1 cellular context compared by ENCODE assay signal in genomic region chr14:34365309-34365915, GRCh38.
TF ChIP-seq lines count a peak whose summit lies in the region.

No MANE protein-coding gene starts in this region.

TF ChIP-seq in HepG2, 621 proteins besides CTCF, POLR2A, EP300 and RAD21 (continued from another document and continues in another):
- TF ChIP-seq, protein P1, sequence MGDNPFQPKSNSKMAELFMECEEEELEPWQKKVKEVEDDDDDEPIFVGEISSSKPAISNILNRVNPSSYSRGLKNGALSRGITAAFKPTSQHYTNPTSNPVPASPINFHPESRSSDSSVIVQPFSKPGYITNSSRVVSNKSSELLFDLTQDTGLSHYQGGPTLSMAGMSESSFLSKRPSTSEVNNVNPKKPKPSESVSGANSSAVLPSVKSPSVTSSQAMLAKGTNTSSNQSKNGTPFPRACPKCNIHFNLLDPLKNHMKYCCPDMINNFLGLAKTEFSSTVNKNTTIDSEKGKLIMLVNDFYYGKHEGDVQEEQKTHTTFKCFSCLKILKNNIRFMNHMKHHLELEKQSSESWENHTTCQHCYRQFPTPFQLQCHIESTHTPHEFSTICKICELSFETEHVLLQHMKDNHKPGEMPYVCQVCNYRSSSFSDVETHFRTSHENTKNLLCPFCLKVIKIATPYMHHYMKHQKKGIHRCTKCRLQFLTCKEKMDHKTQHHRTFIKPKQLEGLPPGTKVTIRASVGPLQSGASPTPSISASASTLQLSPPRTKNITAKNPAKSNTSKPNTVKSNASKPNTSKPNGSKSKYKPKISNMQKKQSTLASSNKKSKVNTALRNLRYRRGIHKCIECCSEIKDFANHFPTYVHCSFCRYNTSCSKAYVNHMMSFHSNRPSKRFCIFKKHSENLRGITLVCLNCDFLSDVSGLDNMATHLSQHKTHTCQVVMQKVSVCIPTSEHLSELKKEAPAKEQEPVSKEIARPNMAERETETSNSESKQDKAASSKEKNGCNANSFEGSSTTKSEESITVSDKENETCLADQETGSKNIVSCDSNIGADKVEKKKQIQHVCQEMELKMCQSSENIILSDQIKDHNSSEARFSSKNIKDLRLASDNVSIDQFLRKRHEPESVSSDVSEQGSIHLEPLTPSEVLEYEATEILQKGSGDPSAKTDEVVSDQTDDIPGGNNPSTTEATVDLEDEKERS (CRISPR knock-in tag; IDR thresholded peaks at IDR 0.05): no peak
- no peak for TF ChIP-seq PLRG1 (conservative IDR thresholded peaks at IDR 0.05)
- TF ChIP-seq ZFP82 (CRISPR knock-in tag; IDR thresholded peaks at IDR 0.05; ENCODE audit: borderline replicate concordance): no peak
- TF ChIP-seq ZNF549 (CRISPR knock-in tag; IDR thresholded peaks at IDR 0.05): no peak
- no peak for TF ChIP-seq RFXANK (CRISPR knock-in tag; IDR thresholded peaks at IDR 0.05)
- no peak for TF ChIP-seq FOXP1 (IDR thresholded peaks at IDR 0.05)
- 0 out of 2 replicates have a peak, but pooled peaks have one; percentile 21 for TF ChIP-seq FOXP1 (CRISPR knock-in tag; IDR thresholded peaks at IDR 0.05)
- TF ChIP-seq ZNF792 (CRISPR knock-in tag; IDR thresholded peaks at IDR 0.05): no peak
- no peak for TF ChIP-seq FOXA1 (IDR thresholded peaks at IDR 0.05)
- TF ChIP-seq FOXA1 (CRISPR knock-in tag; IDR thresholded peaks at IDR 0.05): peak; percentile 73
- no peak for TF ChIP-seq NFYB (CRISPR knock-in tag; IDR thresholded peaks at IDR 0.05)
- TF ChIP-seq LCORL (IDR thresholded peaks at IDR 0.05): no peak
- TF ChIP-seq LCORL (CRISPR knock-in tag; IDR thresholded peaks at IDR 0.05): peak; percentile 48
- no peak for TF ChIP-seq ZNF160 (CRISPR knock-in tag; IDR thresholded peaks at IDR 0.05)
- TF ChIP-seq, protein P2, sequence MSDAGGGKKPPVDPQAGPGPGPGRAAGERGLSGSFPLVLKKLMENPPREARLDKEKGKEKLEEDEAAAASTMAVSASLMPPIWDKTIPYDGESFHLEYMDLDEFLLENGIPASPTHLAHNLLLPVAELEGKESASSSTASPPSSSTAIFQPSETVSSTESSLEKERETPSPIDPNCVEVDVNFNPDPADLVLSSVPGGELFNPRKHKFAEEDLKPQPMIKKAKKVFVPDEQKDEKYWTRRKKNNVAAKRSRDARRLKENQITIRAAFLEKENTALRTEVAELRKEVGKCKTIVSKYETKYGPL (CRISPR knock-in tag; IDR thresholded peaks at IDR 0.05): no peak
- TF ChIP-seq, protein P3, sequence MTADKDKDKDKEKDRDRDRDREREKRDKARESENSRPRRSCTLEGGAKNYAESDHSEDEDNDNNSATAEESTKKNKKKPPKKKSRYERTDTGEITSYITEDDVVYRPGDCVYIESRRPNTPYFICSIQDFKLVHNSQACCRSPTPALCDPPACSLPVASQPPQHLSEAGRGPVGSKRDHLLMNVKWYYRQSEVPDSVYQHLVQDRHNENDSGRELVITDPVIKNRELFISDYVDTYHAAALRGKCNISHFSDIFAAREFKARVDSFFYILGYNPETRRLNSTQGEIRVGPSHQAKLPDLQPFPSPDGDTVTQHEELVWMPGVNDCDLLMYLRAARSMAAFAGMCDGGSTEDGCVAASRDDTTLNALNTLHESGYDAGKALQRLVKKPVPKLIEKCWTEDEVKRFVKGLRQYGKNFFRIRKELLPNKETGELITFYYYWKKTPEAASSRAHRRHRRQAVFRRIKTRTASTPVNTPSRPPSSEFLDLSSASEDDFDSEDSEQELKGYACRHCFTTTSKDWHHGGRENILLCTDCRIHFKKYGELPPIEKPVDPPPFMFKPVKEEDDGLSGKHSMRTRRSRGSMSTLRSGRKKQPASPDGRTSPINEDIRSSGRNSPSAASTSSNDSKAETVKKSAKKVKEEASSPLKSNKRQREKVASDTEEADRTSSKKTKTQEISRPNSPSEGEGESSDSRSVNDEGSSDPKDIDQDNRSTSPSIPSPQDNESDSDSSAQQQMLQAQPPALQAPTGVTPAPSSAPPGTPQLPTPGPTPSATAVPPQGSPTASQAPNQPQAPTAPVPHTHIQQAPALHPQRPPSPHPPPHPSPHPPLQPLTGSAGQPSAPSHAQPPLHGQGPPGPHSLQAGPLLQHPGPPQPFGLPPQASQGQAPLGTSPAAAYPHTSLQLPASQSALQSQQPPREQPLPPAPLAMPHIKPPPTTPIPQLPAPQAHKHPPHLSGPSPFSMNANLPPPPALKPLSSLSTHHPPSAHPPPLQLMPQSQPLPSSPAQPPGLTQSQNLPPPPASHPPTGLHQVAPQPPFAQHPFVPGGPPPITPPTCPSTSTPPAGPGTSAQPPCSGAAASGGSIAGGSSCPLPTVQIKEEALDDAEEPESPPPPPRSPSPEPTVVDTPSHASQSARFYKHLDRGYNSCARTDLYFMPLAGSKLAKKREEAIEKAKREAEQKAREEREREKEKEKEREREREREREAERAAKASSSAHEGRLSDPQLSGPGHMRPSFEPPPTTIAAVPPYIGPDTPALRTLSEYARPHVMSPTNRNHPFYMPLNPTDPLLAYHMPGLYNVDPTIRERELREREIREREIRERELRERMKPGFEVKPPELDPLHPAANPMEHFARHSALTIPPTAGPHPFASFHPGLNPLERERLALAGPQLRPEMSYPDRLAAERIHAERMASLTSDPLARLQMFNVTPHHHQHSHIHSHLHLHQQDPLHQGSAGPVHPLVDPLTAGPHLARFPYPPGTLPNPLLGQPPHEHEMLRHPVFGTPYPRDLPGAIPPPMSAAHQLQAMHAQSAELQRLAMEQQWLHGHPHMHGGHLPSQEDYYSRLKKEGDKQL (CRISPR knock-in tag; IDR thresholded peaks at IDR 0.05; ENCODE audit: low read depth): no peak
- no peak for TF ChIP-seq MNT (IDR thresholded peaks at IDR 0.05)
- TF ChIP-seq HHEX (CRISPR knock-in tag; IDR thresholded peaks at IDR 0.05): no peak
- no peak for TF ChIP-seq SP4 (CRISPR knock-in tag; IDR thresholded peaks at IDR 0.05)
- TF ChIP-seq TAF1 (CRISPR knock-in tag; IDR thresholded peaks at IDR 0.05): no peak
- TF ChIP-seq ESRRA (CRISPR knock-in tag; IDR thresholded peaks at IDR 0.05; ENCODE audit: low read depth): no peak
- no peak for TF ChIP-seq ARNT2 (CRISPR knock-in tag; IDR thresholded peaks at IDR 0.05; ENCODE audit: low read depth)
- no peak for TF ChIP-seq HOXA7 (CRISPR knock-in tag; IDR thresholded peaks at IDR 0.05)
- no peak for TF ChIP-seq HOXA9 (CRISPR knock-in tag; IDR thresholded peaks at IDR 0.05; ENCODE audit: borderline replicate concordance)
- no peak for TF ChIP-seq ZNF136 (CRISPR knock-in tag; IDR thresholded peaks at IDR 0.05; ENCODE audit: low read depth)
- TF ChIP-seq KMT2B (CRISPR knock-in tag; IDR thresholded peaks at IDR 0.05): no peak
- no peak for TF ChIP-seq ZNF230 (CRISPR knock-in tag; IDR thresholded peaks at IDR 0.05)
- TF ChIP-seq, protein P4, sequence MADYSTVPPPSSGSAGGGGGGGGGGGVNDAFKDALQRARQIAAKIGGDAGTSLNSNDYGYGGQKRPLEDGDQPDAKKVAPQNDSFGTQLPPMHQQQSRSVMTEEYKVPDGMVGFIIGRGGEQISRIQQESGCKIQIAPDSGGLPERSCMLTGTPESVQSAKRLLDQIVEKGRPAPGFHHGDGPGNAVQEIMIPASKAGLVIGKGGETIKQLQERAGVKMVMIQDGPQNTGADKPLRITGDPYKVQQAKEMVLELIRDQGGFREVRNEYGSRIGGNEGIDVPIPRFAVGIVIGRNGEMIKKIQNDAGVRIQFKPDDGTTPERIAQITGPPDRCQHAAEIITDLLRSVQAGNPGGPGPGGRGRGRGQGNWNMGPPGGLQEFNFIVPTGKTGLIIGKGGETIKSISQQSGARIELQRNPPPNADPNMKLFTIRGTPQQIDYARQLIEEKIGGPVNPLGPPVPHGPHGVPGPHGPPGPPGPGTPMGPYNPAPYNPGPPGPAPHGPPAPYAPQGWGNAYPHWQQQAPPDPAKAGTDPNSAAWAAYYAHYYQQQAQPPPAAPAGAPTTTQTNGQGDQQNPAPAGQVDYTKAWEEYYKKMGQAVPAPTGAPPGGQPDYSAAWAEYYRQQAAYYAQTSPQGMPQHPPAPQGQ (CRISPR knock-in tag; IDR thresholded peaks at IDR 0.05; ENCODE audit: borderline replicate concordance): no peak
- TF ChIP-seq ZNF841 (CRISPR knock-in tag; IDR thresholded peaks at IDR 0.05; ENCODE audit: borderline replicate concordance): no peak
- TF ChIP-seq, protein P5, sequence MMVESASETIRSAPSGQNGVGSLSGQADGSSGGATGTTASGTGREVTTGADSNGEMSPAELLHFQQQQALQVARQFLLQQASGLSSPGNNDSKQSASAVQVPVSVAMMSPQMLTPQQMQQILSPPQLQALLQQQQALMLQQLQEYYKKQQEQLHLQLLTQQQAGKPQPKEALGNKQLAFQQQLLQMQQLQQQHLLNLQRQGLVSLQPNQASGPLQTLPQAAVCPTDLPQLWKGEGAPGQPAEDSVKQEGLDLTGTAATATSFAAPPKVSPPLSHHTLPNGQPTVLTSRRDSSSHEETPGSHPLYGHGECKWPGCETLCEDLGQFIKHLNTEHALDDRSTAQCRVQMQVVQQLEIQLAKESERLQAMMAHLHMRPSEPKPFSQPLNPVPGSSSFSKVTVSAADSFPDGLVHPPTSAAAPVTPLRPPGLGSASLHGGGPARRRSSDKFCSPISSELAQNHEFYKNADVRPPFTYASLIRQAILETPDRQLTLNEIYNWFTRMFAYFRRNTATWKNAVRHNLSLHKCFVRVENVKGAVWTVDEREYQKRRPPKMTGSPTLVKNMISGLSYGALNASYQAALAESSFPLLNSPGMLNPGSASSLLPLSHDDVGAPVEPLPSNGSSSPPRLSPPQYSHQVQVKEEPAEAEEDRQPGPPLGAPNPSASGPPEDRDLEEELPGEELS (CRISPR knock-in tag; IDR thresholded peaks at IDR 0.05): no peak
- TF ChIP-seq, protein P6, sequence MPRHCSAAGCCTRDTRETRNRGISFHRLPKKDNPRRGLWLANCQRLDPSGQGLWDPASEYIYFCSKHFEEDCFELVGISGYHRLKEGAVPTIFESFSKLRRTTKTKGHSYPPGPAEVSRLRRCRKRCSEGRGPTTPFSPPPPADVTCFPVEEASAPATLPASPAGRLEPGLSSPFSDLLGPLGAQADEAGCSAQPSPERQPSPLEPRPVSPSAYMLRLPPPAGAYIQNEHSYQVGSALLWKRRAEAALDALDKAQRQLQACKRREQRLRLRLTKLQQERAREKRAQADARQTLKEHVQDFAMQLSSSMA (CRISPR knock-in tag; IDR thresholded peaks at IDR 0.05): no peak
- no peak for TF ChIP-seq ZNF639 (CRISPR knock-in tag; conservative IDR thresholded peaks at IDR 0.05)
- no peak for TF ChIP-seq ZNF224 (CRISPR knock-in tag; IDR thresholded peaks at IDR 0.05)
- no peak for TF ChIP-seq ZNF383 (CRISPR knock-in tag; IDR thresholded peaks at IDR 0.05; ENCODE audit: borderline replicate concordance)
- no peak for TF ChIP-seq ZNF232 (CRISPR knock-in tag; IDR thresholded peaks at IDR 0.05; ENCODE audit: borderline replicate concordance)
- no peak for TF ChIP-seq RAD51 (IDR thresholded peaks at IDR 0.05; ENCODE audit: borderline replicate concordance)
- TF ChIP-seq ZBTB25 (CRISPR knock-in tag; IDR thresholded peaks at IDR 0.05): no peak
